In the genomic region with DNA sequence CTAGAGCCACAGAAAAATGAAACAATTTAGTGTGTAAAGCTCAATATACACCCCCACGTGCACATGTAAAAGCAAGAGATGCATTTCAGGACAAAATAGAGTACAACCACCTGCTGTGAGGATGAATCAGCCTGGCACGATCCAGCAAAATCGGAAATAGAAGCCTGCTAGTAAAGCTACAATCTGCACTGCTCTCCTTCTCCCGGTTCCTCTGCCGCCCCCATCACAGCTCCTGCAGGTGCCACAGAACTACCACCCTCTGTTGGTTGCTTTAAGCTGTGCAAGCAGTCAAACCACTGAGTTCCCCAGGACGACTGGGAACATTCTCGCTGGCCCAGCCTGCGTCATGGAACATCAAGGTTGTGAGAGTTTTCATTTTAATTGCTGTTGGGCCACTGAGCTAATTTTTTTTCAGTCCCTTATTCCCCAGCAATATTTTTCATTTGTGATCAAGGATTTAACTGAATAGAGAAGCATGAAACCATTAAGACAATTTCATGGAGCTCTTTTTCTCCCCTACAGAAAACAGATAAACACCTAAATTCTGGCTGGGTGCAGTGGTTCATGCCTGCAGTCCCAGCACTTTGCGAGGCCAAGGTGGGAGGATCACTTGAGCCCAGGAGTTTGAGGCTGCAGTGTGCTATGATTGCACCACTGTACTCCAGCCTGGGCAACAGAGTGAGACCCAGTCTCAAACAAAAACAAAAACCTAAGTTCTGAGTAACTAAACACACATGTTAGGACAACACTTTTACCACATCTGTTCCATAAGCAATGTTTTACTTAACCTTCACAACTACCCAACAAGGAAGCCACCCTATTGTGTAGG, we compare ENCODE assay signal across 9 cellular contexts. TPM values are rescaled to one million over a fixed set of nuclear protein-coding genes. Genes with fewer than 3 reads are reported as not detected.
DNase-seq lines count a peak whose midpoint lies in the region; ATAC-seq and TF ChIP-seq lines count a peak whose summit lies in the region.
"Had no signal": no experiment of that assay in that cellular context is flagged by ENCODE, and none has a peak within 500 bp of the region (broad histone marks: within the 10 kb centered on the region; RNA-seq: fewer than 3 reads in every experiment).

No MANE protein-coding gene starts in this region.

- H3K27me3 ChIP-seq in breast epithelium = no peaks in the 10 kb centered on the region
- H3K27me3 ChIP-seq: BLaER1 treated with 17β-estradiol and CSF1 and Interleukin-3, amounts not matched to agents 10 nM and 100 nM had no signal

- H3K9me3 ChIP-seq in T-helper 17 cell (ENCODE audit: control insufficient read depth, low read length, poor library complexity, severe bottlenecking) (no peaks in the 10 kb centered on the region), breast epithelium (no peaks in the 10 kb centered on the region)
- H3K9me3 ChIP-seq: BLaER1 treated with 17β-estradiol and CSF1 and Interleukin-3, amounts not matched to agents 10 nM and 100 nM had no signal

- H3K4me3 ChIP-seq in breast epithelium = no peak overlapping the region
- H3K4me3 ChIP-seq: BLaER1 treated with 17β-estradiol and CSF1 and Interleukin-3, amounts not matched to agents 10 nM and 100 nM had no signal

- no peaks in the 10 kb centered on the region for H3K4me1 Mint-ChIP-seq in T-helper 17 cell

- DNase-seq in activated effector memory CD4-positive, alpha-beta T cell treated with anti-CD3 and anti-CD28 coated beads, Interleukin-2, amount 50 U/mL, for 16 hours = peak; percentile 68
- no peak for DNase-seq in activated effector memory CD4-positive, alpha-beta T cell treated with Interleukin-2 at 50 U/mL for 16 hours
- DNase-seq in NCI-H2029 (lab: John Stamatoyannopoulos, UW) (peak; percentile 9), T-helper 17 cell (no peak), breast epithelium (ENCODE audit: low spot score in 2 of 2) (no peak), kidney tubule cell (ENCODE audit: low spot score) (peak; percentile 56)
- peak; percentile 7 for DNase-seq in stimulated activated CD8-positive, alpha-beta memory T cell treated with anti-CD3 and anti-CD28 coated beads, Interleukin-12 subunit alpha, Interleukin-12 subunit beta, amount 100 ng/mL, for 1 hour (ENCODE audit: low read depth)

- no peak overlapping the region for H3K27ac ChIP-seq in breast epithelium
- H3K27ac ChIP-seq: BLaER1 treated with 17β-estradiol and CSF1 and Interleukin-3, amounts not matched to agents 10 nM and 100 nM had no signal

- H3K27ac Mint-ChIP-seq in T-helper 17 cell = no peak overlapping the region

- no peak overlapping the region for H3K4me3 Mint-ChIP-seq in T-helper 17 cell

- intact Hi-C loops in breast epithelium (cut with DNase I; ENCODE audit: low total_unique reads) = no loop called here

- H3K36me3 Mint-ChIP-seq in T-helper 17 cell (ENCODE audit: low read depth) = no peaks in the 10 kb centered on the region

- peak; percentile 77 for ATAC-seq in T-helper 17 cell
- no peak for ATAC-seq in GM19395 (IDR thresholded peaks at IDR 0.05; ENCODE audit: unreplicated experiment)

- no peak for TF ChIP-seq POLR2A in breast epithelium (IDR thresholded peaks at IDR 0.05)

- peaks cover 44% of the 10 kb centered on the region for H3K27me3 Mint-ChIP-seq in T-helper 17 cell

- no peaks in the 10 kb centered on the region for H3K36me3 ChIP-seq in breast epithelium
- H3K36me3 ChIP-seq: BLaER1 treated with 17β-estradiol and CSF1 and Interleukin-3, amounts not matched to agents 10 nM and 100 nM had no signal

- H3K4me1 ChIP-seq in breast epithelium = no peaks in the 10 kb centered on the region

- TF ChIP-seq CTCF in breast epithelium (IDR thresholded peaks at IDR 0.05) = peak in 2 of 3 donors; percentile 39 to 43

RNA-seq across cellular contexts. Expression of a gene that starts 47.6 kb away (rescaled TPM):
- total RNA-seq in T-helper 17 cell (1 to 10 TPM; 5.0 to 5.8 TPM), breast epithelium (10 to 100 TPM; 10.6 to 21.3 (median 19.9) TPM)

Comparison
In these comparisons a context has a peak if more than half of its experiments do, and no peak if none do; other contexts are left out.
1. DNase-seq: peak in activated effector memory CD4-positive, alpha-beta T cell treated with anti-CD3 and anti-CD28 coated beads, Interleukin-2, amount 50 U/mL, for 16 hours (single experiment), NCI-H2029 (single experiment), kidney tubule cell (single experiment) and stimulated activated CD8-positive, alpha-beta memory T cell treated with anti-CD3 and anti-CD28 coated beads, Interleukin-12 subunit alpha, Interleukin-12 subunit beta, amount 100 ng/mL, for 1 hour (single experiment); none in activated effector memory CD4-positive, alpha-beta T cell treated with Interleukin-2 at 50 U/mL for 16 hours (single experiment), T-helper 17 cell (0 of 3) and breast epithelium (0 of 2).